8 cellular contexts compared by ENCODE assay signal in the genomic region with DNA sequence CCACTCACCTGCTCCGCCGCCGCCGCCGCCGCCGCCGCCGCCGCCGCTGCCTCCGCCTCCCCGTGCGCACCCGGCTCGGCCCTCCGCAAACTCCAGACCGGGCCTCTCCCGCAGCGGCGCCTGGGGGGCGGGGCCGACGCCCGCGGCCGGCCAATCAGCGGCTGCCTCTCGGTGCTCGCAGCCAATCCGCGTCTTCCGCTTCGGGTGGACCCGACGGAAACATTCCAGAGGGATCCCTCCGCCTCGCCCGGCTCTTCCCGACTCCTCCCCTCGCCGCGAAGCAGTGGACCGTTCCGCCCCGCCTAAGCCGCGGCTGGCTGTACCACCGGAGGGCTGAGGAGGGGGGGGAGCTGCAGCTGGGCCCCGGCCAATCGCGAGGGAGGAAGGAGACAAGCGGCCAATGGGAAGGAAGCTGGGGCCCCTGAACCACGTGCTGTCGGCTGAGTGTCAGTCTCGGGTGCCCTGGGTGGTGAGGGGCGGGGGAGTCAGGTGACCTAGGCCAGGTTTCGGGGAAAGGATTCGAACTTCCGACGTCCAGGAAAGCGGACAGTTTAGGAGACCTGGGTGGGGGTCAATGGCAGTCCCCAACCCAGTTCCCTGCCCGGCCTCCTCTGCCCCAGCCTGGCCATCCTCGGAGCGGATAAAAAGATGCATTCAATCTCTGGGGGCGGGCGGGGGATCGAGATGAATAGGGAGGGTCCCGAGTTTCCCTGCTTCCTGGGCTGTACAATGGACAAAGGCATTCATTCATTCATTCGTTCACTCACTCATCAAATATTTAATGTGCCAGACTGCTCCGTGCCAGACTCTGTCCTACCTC. TPM values are rescaled to one million over a fixed set of nuclear protein-coding genes. Genes with fewer than 3 reads are reported as not detected.
DNase-seq lines count a peak whose midpoint lies in the region; ATAC-seq and TF ChIP-seq lines count a peak whose summit lies in the region.

A gene with protein sequence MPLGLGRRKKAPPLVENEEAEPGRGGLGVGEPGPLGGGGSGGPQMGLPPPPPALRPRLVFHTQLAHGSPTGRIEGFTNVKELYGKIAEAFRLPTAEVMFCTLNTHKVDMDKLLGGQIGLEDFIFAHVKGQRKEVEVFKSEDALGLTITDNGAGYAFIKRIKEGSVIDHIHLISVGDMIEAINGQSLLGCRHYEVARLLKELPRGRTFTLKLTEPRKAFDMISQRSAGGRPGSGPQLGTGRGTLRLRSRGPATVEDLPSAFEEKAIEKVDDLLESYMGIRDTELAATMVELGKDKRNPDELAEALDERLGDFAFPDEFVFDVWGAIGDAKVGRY (minus strand): TSS at position 99 of the 820 bp plus-strand sequence. CDS start 13,151 bp downstream, outside the sequence.

- DNase-seq in GM20000 (ENCODE audit: low spot score), result peak; percentile 99
- peak; percentile 98 for DNase-seq in LoVo (ENCODE audit: low spot score)
- peak; percentile 98 for DNase-seq in RWPE2 (ENCODE audit: low spot score)
- DNase-seq in activated effector memory CD4-positive, alpha-beta T cell treated with Interleukin-2 at 50 U/mL for 16 hours, result peak; percentile 76
- DNase-seq in fibroblast of mammary gland (ENCODE audit: low read depth), result peak; percentile 98
- DNase-seq in naive B cell, result peak; percentile 80
- peak; percentile 62 to 68 for DNase-seq in stimulated activated CD8-positive, alpha-beta memory T cell treated with anti-CD3 and anti-CD28 coated beads, Interleukin-7, amount 100 ng/mL, for 48 hours (ENCODE audit: extremely low read depth in 1 of 2, low read depth in 1 of 2)

- ATAC-seq in RWPE2 (ENCODE audit: low read depth), result peak; percentile 91
- peak; percentile 86 to 88 for ATAC-seq in naive B cell (ENCODE audit: low read depth in 2 of 2)

- peaks cover 0 to 4% (median 0%) of the 10 kb centered on the region in 3 donors for H3K27me3 Mint-ChIP-seq in naive B cell

- H3K4me1 ChIP-seq in BLaER1 treated with 17β-estradiol and CSF1 and Interleukin-3, amounts not matched to agents 10 nM and 100 nM, result peaks cover 8 to 35% (median 25%) of the 10 kb centered on the region in 10 experiments
- H3K4me1 ChIP-seq in RWPE2 (ENCODE audit: insufficient read depth, poor library complexity, severe bottlenecking), result peaks cover 20% of the 10 kb centered on the region

- H3K9ac ChIP-seq in BLaER1 treated with 17β-estradiol and CSF1 and Interleukin-3, amounts not matched to agents 10 nM and 100 nM, result peak within 1 kb of the TSS; percentile 61 to 83 (median 79)

- TF ChIP-seq CTCF in GM20000 (IDR thresholded peaks at IDR 0.05; ENCODE audit: extremely low read depth, missing control alignments) (no peak), RWPE2 (IDR thresholded peaks at IDR 0.05; ENCODE audit: poor library complexity, severe bottlenecking) (no peak), fibroblast of mammary gland (conservative IDR thresholded peaks at IDR 0.05; ENCODE audit: control insufficient read depth, insufficient read depth, low read depth, low read length) (no peak)

- peak within 1 kb of the TSS in 5 of 6 donors; percentile 20 to 65 (median 42) for H3K27ac Mint-ChIP-seq in naive B cell

- H3K4me3 Mint-ChIP-seq in naive B cell, result peak within 1 kb of the TSS; percentile 74 to 91 (median 85)

- peaks cover 0 to 4% of the 10 kb centered on the region in 2 donors for H3K36me3 Mint-ChIP-seq in naive B cell

- peak within 1 kb of the TSS; percentile 61 to 81 (median 72) for H3K4me3 ChIP-seq in BLaER1 treated with 17β-estradiol and CSF1 and Interleukin-3, amounts not matched to agents 10 nM and 100 nM
- H3K4me3 ChIP-seq in RWPE2 (ENCODE audit: severe bottlenecking) (peak within 1 kb of the TSS; percentile 55), fibroblast of mammary gland (ENCODE audit: control insufficient read depth, low read depth, low read length) (peak within 1 kb of the TSS; percentile 76)

- no peaks in the 10 kb centered on the region for H3K9me3 Mint-ChIP-seq in naive B cell

- peak within 1 kb of the TSS; percentile 77 to 94 (median 85) for H3K4me2 ChIP-seq in BLaER1 treated with 17β-estradiol and CSF1 and Interleukin-3, amounts not matched to agents 10 nM and 100 nM

- H3K27ac ChIP-seq in BLaER1 treated with 17β-estradiol and CSF1 and Interleukin-3, amounts not matched to agents 10 nM and 100 nM, result peak within 1 kb of the TSS; percentile 52 to 83 (median 71); a peak in 21 of 22 replicates
- peak within 1 kb of the TSS; percentile 80 for H3K27ac ChIP-seq in RWPE2 (ENCODE audit: poor library complexity, severe bottlenecking)

- no peaks in the 10 kb centered on the region for H3K27me3 ChIP-seq in BLaER1 treated with 17β-estradiol and CSF1 and Interleukin-3, amounts not matched to agents 10 nM and 100 nM
- H3K27me3 ChIP-seq in RWPE2 (ENCODE audit: insufficient read depth, poor library complexity, severe bottlenecking), result no peaks in the 10 kb centered on the region

- H3K9me3 ChIP-seq in BLaER1 treated with 17β-estradiol and CSF1 and Interleukin-3, amounts not matched to agents 10 nM and 100 nM (replicated peaks in 1 of 11), result no peaks in the 10 kb centered on the region
- H3K9me3 ChIP-seq in RWPE2 (ENCODE audit: severe bottlenecking), result no peaks in the 10 kb centered on the region

- peaks cover 0 to 18% (median 7%) of the 10 kb centered on the region in 11 experiments; a peak in 10 of 22 replicates for H3K36me3 ChIP-seq in BLaER1 treated with 17β-estradiol and CSF1 and Interleukin-3, amounts not matched to agents 10 nM and 100 nM
- peaks cover 32% of the 10 kb centered on the region for H3K36me3 ChIP-seq in RWPE2 (ENCODE audit: low read depth)

- peaks cover 11 to 24% (median 15%) of the 10 kb centered on the region in 3 donors for H3K4me1 Mint-ChIP-seq in naive B cell

- peaks cover 0 to 37% (median 6%) of the 10 kb centered on the region in 11 experiments; a peak in 9 of 22 replicates for H4K20me1 ChIP-seq in BLaER1 treated with 17β-estradiol and CSF1 and Interleukin-3, amounts not matched to agents 10 nM and 100 nM

RNA-seq across cellular contexts. Expression of the gene that starts here (rescaled TPM):
- polyA plus RNA-seq in naive B cell (ENCODE audit: low read depth in 6 of 6), result 10 to 100 TPM in 1 of 6 donors, 1 to 10 TPM in 5; 6.9 to 10.3 (median 7.5) TPM

Comparison
In these comparisons a context has a peak if more than half of its experiments do, and no peak if none do; other contexts are left out.
1. Peak in every context shown above with its lines: DNase-seq, ATAC-seq, H3K4me3 ChIP-seq and H3K27ac ChIP-seq.